ENCODE assay signal across 1 cellular context in the genomic region with DNA sequence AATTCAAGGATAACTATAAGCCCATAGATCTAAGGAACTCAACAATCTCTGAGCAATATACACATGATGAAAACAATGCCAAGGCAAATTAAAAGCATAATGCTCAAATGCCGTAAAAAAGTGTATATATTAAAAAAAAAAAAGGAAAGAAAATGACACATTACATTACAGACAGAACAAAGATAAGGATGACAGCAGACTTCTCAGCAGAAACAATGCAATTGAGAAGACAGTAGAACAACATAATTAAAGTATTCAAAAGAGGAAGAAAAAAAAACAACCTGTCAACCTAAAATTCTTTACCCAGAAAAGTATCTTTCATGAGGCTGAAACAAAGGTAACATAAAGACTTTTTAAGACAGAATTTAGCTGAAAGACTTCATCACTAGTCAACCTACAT.
TF ChIP-seq lines count a peak whose summit lies in the region.

No MANE protein-coding gene starts in this region.

TF ChIP-seq in HEK293, 187 proteins besides CTCF, POLR2A, EP300 and RAD21 (continued from another document):
- TF ChIP-seq, protein P1, sequence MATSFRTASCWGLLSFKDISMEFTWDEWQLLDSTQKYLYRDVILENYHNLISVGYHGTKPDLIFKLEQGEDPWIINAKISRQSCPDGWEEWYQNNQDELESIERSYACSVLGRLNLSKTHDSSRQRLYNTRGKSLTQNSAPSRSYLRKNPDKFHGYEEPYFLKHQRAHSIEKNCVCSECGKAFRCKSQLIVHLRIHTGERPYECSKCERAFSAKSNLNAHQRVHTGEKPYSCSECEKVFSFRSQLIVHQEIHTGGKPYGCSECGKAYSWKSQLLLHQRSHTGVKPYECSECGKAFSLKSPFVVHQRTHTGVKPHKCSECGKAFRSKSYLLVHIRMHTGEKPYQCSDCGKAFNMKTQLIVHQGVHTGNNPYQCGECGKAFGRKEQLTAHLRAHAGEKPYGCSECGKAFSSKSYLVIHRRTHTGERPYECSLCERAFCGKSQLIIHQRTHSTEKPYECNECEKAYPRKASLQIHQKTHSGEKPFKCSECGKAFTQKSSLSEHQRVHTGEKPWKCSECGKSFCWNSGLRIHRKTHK (tag by site-specific recombination; IDR thresholded peaks at IDR 0.05), result 0 out of 2 replicates have a peak, but pooled peaks have one; percentile 31
- TF ChIP-seq SETDB1 (IDR thresholded peaks at IDR 0.05; ENCODE audit: insufficient read length, low read length) (peak; percentile 97), ZNF433 (tag by site-specific recombination; IDR thresholded peaks at IDR 0.05; ENCODE audit: low read depth) (no peak)
